Comparison of ENCODE assay signal across 11 cellular contexts in the genomic region with DNA sequence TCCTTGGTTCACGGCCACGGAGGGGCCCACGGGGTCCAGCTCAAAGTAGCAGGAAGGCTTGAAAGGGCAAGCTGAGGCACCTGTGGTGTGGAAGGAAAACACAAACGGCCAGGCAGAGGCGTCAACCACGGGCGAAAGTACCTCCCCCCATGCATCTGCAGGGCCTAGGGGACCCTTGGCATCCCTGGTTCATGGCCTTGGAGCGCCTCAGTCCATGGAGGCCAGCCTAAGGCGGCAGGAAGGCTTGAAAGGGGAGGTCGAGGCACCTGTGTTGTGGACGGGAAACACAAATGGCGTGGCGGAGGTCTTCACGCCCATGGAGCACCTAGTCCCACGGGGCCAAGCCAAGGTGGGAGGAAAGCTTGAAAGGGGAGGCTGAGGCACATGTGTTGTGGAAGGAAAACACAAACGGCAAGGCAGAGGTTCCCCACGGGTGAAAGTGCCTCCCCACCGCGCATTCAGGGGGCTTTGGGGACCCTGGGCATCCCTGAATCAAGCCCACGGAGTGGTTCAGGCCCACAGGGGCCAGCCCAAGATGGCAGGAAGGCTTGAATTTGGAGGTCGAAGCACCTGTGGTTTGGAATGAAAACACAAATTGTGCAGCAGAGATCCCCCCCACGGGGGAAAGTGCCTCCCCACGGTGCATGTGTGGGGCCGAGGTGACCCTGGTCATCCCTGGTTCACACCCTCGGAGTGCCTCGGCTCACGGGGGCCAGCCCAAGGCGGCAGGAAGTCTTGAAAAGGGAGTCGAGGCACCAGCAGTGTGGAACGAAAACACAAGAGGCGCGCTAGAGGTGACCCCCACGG.
DNase-seq lines count a peak whose midpoint lies in the region; ATAC-seq and TF ChIP-seq lines count a peak whose summit lies in the region.
"Had no signal": no experiment of that assay in that cellular context is flagged by ENCODE, and none has a peak within 500 bp of the region (broad histone marks: within the 10 kb centered on the region; RNA-seq: fewer than 3 reads in every experiment).

No MANE protein-coding gene starts in this region.

- no peak for ATAC-seq in activated CD8-positive, alpha-beta memory T cell treated with anti-CD3 and anti-CD28 coated beads, Interleukin-2, amount 10 ng/mL, durations not matched to agents 7 days and 5 days
- ATAC-seq in HG02798 (IDR thresholded peaks at IDR 0.05; ENCODE audit: poor library complexity, unreplicated experiment) (no peak), GM18861 (IDR thresholded peaks at IDR 0.05; ENCODE audit: unreplicated experiment) (no peak)
- ATAC-seq: GM12878 had no signal

- CTCF ChIA-PET in activated CD8-positive, alpha-beta memory T cell treated with anti-CD3 and anti-CD28 coated beads, Interleukin-2, amount 10 ng/mL, durations not matched to agents 7 days and 5 days (lab: Charles Lee) = no interaction called here

- no peaks in the 10 kb centered on the region for H3K27me3 Mint-ChIP-seq in activated CD8-positive, alpha-beta memory T cell treated with anti-CD3 and anti-CD28 coated beads, Interleukin-2, amount 10 ng/mL, durations not matched to agents 7 days and 5 days

- peak; percentile 25 for DNase-seq in activated CD4-positive, CD25-positive, alpha-beta regulatory T cell treated with anti-CD3 and anti-CD28 coated beads, Interleukin-2, amount 50 U/mL, for 72 hours
- DNase-seq in activated CD4-positive, CD25-positive, alpha-beta regulatory T cell (lab: John Stamatoyannopoulos, UW) = no peak
- peak; percentile 22 for DNase-seq in activated CD8-positive, alpha-beta memory T cell treated with anti-CD3 and anti-CD28 coated beads, Interleukin-2, amount 10 ng/mL, durations not matched to agents 7 days and 5 days
- DNase-seq in right atrium auricular region (ENCODE audit: low spot score) (peak; percentile 28), spleen (peak; percentile 68), NCI-H1694 treated with DMSO at 0.1 percent for 48 hours (lab: John Stamatoyannopoulos, UW) (no peak)
- DNase-seq: NCI-H345 had no signal

- no peak overlapping the region for H3K27ac Mint-ChIP-seq in activated CD8-positive, alpha-beta memory T cell treated with anti-CD3 and anti-CD28 coated beads, Interleukin-2, amount 10 ng/mL, durations not matched to agents 7 days and 5 days

- H3K9me3 ChIP-seq in right atrium auricular region (peaks cover 0 to 29% of the 10 kb centered on the region in 2 donors), spleen (peaks cover 6 to 100% (median 100%) of the 10 kb centered on the region in 8 donors)

- H3K27ac ChIP-seq in right atrium auricular region = no peak overlapping the region
- no peak overlapping the region for H3K27ac ChIP-seq in spleen
- H3K27ac ChIP-seq: SJCRH30 had no signal

- no peak overlapping the region for H3K4me3 Mint-ChIP-seq in activated CD8-positive, alpha-beta memory T cell treated with anti-CD3 and anti-CD28 coated beads, Interleukin-2, amount 10 ng/mL, durations not matched to agents 7 days and 5 days

- H3K27me3 ChIP-seq in right atrium auricular region (no peaks in the 10 kb centered on the region), spleen (replicated peaks in 1 of 7) (no peaks in the 10 kb centered on the region)
- H3K27me3 ChIP-seq: SJCRH30 had no signal

- 74 to 80% (median 77%) methylated on average over 30 to 33 of the region's 33 CpGs for WGBS in spleen, 5 donors

- H3K36me3 ChIP-seq in right atrium auricular region (no peaks in the 10 kb centered on the region), spleen (no peaks in the 10 kb centered on the region)
- H3K36me3 ChIP-seq: SJCRH30 had no signal

- intact Hi-C loops in spleen (cut with DNase I; ENCODE audit: low total_unique reads) = no loop called here

- TF ChIP-seq CTCF in right atrium auricular region (IDR thresholded peaks at IDR 0.05) (no peak), spleen (IDR thresholded peaks at IDR 0.05 in 8 of 11, conservative IDR thresholded peaks at IDR 0.05 in 3 of 11) (no peak)

- peaks cover 3% of the 10 kb centered on the region for H3K36me3 Mint-ChIP-seq in activated CD8-positive, alpha-beta memory T cell treated with anti-CD3 and anti-CD28 coated beads, Interleukin-2, amount 10 ng/mL, durations not matched to agents 7 days and 5 days

- no peaks in the 10 kb centered on the region for H3K4me1 Mint-ChIP-seq in activated CD8-positive, alpha-beta memory T cell treated with anti-CD3 and anti-CD28 coated beads, Interleukin-2, amount 10 ng/mL, durations not matched to agents 7 days and 5 days

- no peak for TF ChIP-seq POLR2A in spleen (IDR thresholded peaks at IDR 0.05)

- H3K4me3 ChIP-seq in right atrium auricular region (no peak overlapping the region), spleen (no peak overlapping the region)
- H3K4me3 ChIP-seq: GM12878, SJCRH30 had no signal

- peaks cover 20% of the 10 kb centered on the region for H3K9me3 Mint-ChIP-seq in activated CD8-positive, alpha-beta memory T cell treated with anti-CD3 and anti-CD28 coated beads, Interleukin-2, amount 10 ng/mL, durations not matched to agents 7 days and 5 days (ENCODE audit: low read depth)

- H3K4me1 ChIP-seq in right atrium auricular region = no peaks in the 10 kb centered on the region
- no peaks in the 10 kb centered on the region for H3K4me1 ChIP-seq in spleen
- H3K4me1 ChIP-seq: SJCRH30 had no signal

Comparison
In these comparisons a context has a peak if more than half of its experiments do, and no peak if none do; other contexts are left out.
1. DNase-seq: peak in activated CD4-positive, CD25-positive, alpha-beta regulatory T cell treated with anti-CD3 and anti-CD28 coated beads, Interleukin-2, amount 50 U/mL, for 72 hours (single experiment), activated CD8-positive, alpha-beta memory T cell treated with anti-CD3 and anti-CD28 coated beads, Interleukin-2, amount 10 ng/mL, durations not matched to agents 7 days and 5 days (single experiment), right atrium auricular region (single experiment) and spleen (single experiment); none in activated CD4-positive, CD25-positive, alpha-beta regulatory T cell (0 of 4) and NCI-H1694 treated with DMSO at 0.1 percent for 48 hours (single experiment).